9 cellular contexts compared by ENCODE assay signal in genomic region chr2:73979686-73980085, GRCh38. TPM values are rescaled to one million over a fixed set of nuclear protein-coding genes. Genes with fewer than 3 reads are reported as not detected.
DNase-seq lines count a peak whose midpoint lies in the region; ATAC-seq, FAIRE-seq and TF ChIP-seq lines count a peak whose summit lies in the region.
"Had no signal": no experiment of that assay in that cellular context is flagged by ENCODE, and none has a peak within 500 bp of the region (broad histone marks: within the 10 kb centered on the region; RNA-seq: fewer than 3 reads in every experiment).

No MANE protein-coding gene starts in this region.

- ATAC-seq in stimulated activated naive CD8-positive, alpha-beta T cell treated with anti-CD3 and anti-CD28 coated beads, Interleukin-15, amount 100 ng/mL, for 72 hours: no peak
- ATAC-seq in GM19463 (IDR thresholded peaks at IDR 0.05; ENCODE audit: unreplicated experiment): no peak

- no peaks in the 10 kb centered on the region for H3K36me3 ChIP-seq in endothelial cell of umbilical vein (ENCODE audit: control insufficient read depth in 2 of 2, extremely low read depth in 1 of 2, insufficient read depth in 2 of 2, low read length in 2 of 2)

- no peaks in the 10 kb centered on the region for H3K9me1 ChIP-seq in endothelial cell of umbilical vein (replicated peaks; ENCODE audit: control insufficient read depth, extremely low read depth, insufficient read depth, low read length)

- dilution Hi-C loops in endothelial cell of umbilical vein (cut with MboI; ENCODE audit: extremely low pct_ligation_motif_present, low sequenced_read_pairs): no loop called here

- no peak for TF ChIP-seq CTCF in endothelial cell of umbilical vein (IDR thresholded peaks at IDR 0.05; ENCODE audit: extremely low read depth in 1 of 2, insufficient read depth in 1 of 2, low read depth in 1 of 2, low read length in 2 of 2)

- H2AFZ ChIP-seq in endothelial cell of umbilical vein (ENCODE audit: low read depth, low read length): no peak overlapping the region

- H3K27me3 ChIP-seq in endothelial cell of umbilical vein (ENCODE audit: control insufficient read depth in 2 of 2, insufficient read depth in 2 of 2, low read length in 2 of 2): no peaks in the 10 kb centered on the region

- peaks cover 32% of the 10 kb centered on the region for H3K27me3 Mint-ChIP-seq in activated naive CD4-positive, alpha-beta T cell treated with anti-CD3 and anti-CD28 coated beads, Interleukin-2, amount 10 ng/mL, durations not matched to agents 7 days and 5 days
- no peaks in the 10 kb centered on the region for H3K27me3 Mint-ChIP-seq in stimulated activated naive CD8-positive, alpha-beta T cell treated with anti-CD3 and anti-CD28 coated beads, Interleukin-15, amount 100 ng/mL, for 72 hours

- FAIRE-seq in endothelial cell of umbilical vein (lab: Jason Lieb, UNC) (peak; percentile 92), GM19239 (lab: Jason Lieb, UNC) (no peak)
- FAIRE-seq: G401.6 had no signal

- H3K4me1 Mint-ChIP-seq in activated naive CD4-positive, alpha-beta T cell treated with anti-CD3 and anti-CD28 coated beads, Interleukin-2, amount 10 ng/mL, durations not matched to agents 7 days and 5 days: peaks cover 75% of the 10 kb centered on the region
- peaks cover 86% of the 10 kb centered on the region for H3K4me1 Mint-ChIP-seq in stimulated activated naive CD8-positive, alpha-beta T cell treated with anti-CD3 and anti-CD28 coated beads, Interleukin-15, amount 100 ng/mL, for 72 hours

- H4K20me1 ChIP-seq in endothelial cell of umbilical vein (replicated peaks; ENCODE audit: control insufficient read depth, extremely low read depth, insufficient read depth, low read length): no peaks in the 10 kb centered on the region

- no peak overlapping the region for H3K4me2 ChIP-seq in endothelial cell of umbilical vein (ENCODE audit: insufficient read depth, low read length)

- H3K9me3 ChIP-seq in endothelial cell of umbilical vein (replicated peaks; ENCODE audit: control insufficient read depth, insufficient read depth, low read length): no peaks in the 10 kb centered on the region

- peak overlapping the region; percentile 5 for H3K4me3 Mint-ChIP-seq in activated naive CD4-positive, alpha-beta T cell treated with anti-CD3 and anti-CD28 coated beads, Interleukin-2, amount 10 ng/mL, durations not matched to agents 7 days and 5 days
- peak overlapping the region; percentile 81 to 90 for H3K4me3 Mint-ChIP-seq in stimulated activated naive CD8-positive, alpha-beta T cell treated with anti-CD3 and anti-CD28 coated beads, Interleukin-15, amount 100 ng/mL, for 72 hours

- no peaks in the 10 kb centered on the region for H3K9me3 Mint-ChIP-seq in activated naive CD4-positive, alpha-beta T cell treated with anti-CD3 and anti-CD28 coated beads, Interleukin-2, amount 10 ng/mL, durations not matched to agents 7 days and 5 days
- H3K9me3 Mint-ChIP-seq in stimulated activated naive CD8-positive, alpha-beta T cell treated with anti-CD3 and anti-CD28 coated beads, Interleukin-15, amount 100 ng/mL, for 72 hours: no peaks in the 10 kb centered on the region

- peaks cover 29% of the 10 kb centered on the region for H3K4me1 ChIP-seq in endothelial cell of umbilical vein (ENCODE audit: control insufficient read depth, extremely low read depth, insufficient read depth, low read length)

- no peak overlapping the region for H3K27ac ChIP-seq in endothelial cell of umbilical vein (ENCODE audit: insufficient read depth, low read depth, low read length)

- H3K27ac Mint-ChIP-seq in activated naive CD4-positive, alpha-beta T cell treated with anti-CD3 and anti-CD28 coated beads, Interleukin-2, amount 10 ng/mL, durations not matched to agents 7 days and 5 days: no peak overlapping the region
- H3K27ac Mint-ChIP-seq in stimulated activated naive CD8-positive, alpha-beta T cell treated with anti-CD3 and anti-CD28 coated beads, Interleukin-15, amount 100 ng/mL, for 72 hours: peak overlapping the region in 1 of 2 donors; percentile 8

- H3K79me2 ChIP-seq in endothelial cell of umbilical vein (ENCODE audit: control insufficient read depth, insufficient read depth, low read length): no peaks in the 10 kb centered on the region

- no peak overlapping the region for H3K9ac ChIP-seq in endothelial cell of umbilical vein (replicated peaks; ENCODE audit: extremely low read depth, insufficient read depth, low read length)

- no peak for TF ChIP-seq POLR2A in endothelial cell of umbilical vein (IDR thresholded peaks at IDR 0.05; ENCODE audit: low read depth, low read length)

- H3K36me3 Mint-ChIP-seq in activated naive CD4-positive, alpha-beta T cell treated with anti-CD3 and anti-CD28 coated beads, Interleukin-2, amount 10 ng/mL, durations not matched to agents 7 days and 5 days: no peaks in the 10 kb centered on the region

- no peak for DNase-seq in activated naive CD4-positive, alpha-beta T cell treated with anti-CD3 and anti-CD28 coated beads, Interleukin-2, amount 10 ng/mL, durations not matched to agents 7 days and 5 days
- DNase-seq in activated naive CD4-positive, alpha-beta T cell treated with anti-CD3 and anti-CD28 coated beads, Interleukin-2, amount 50 U/mL, for 16 hours: no peak
- DNase-seq in RKO (ENCODE audit: low spot score): peak; percentile 89
- peak; percentile 63 for DNase-seq in endothelial cell of umbilical vein (ENCODE audit: low read depth, low spot score)
- DNase-seq in stimulated activated naive CD8-positive, alpha-beta T cell treated with anti-CD3 and anti-CD28 coated beads, Interleukin-15, amount 100 ng/mL, for 72 hours: no peak
- DNase-seq in 8988T: no peak
- no peak for DNase-seq in GM19239 (ENCODE audit: insufficient read length, low spot score)

- H3K4me3 ChIP-seq in endothelial cell of umbilical vein (replicated peaks in 1 of 3; ENCODE audit: insufficient read depth in 1 of 3, low read depth in 1 of 3, low read length in 3 of 3): no peak overlapping the region

- POLR2A ChIA-PET in endothelial cell of umbilical vein (lab: Charles Lee): interaction anchor here (1.3 kb wide), 1 partner anchor 9 kb away, joined by 10 read pairs; no protein-coding TSS in a partner anchor

- no TSS peak for BruUV-seq in endothelial cell of umbilical vein (replicated peaks; lab: Mats Ljungman, UMichigan)

- intact Hi-C loops in endothelial cell of umbilical vein (cut with micrococcal nuclease): loop anchor here (1.0 to 10.0 kb wide), 2 partner anchors 52 to 165 kb away; partner anchors contain the start of gene BOLA3

- CTCF ChIA-PET in activated naive CD4-positive, alpha-beta T cell treated with anti-CD3 and anti-CD28 coated beads, Interleukin-2, amount 10 ng/mL, durations not matched to agents 7 days and 5 days (lab: Charles Lee): interaction anchor here (0.7 to 1.6 kb wide), 4 partner anchors 10 to 152 kb away, joined by 3 to 7 read pairs (median 3); partner anchors contain the start of gene STAMBP
- CTCF ChIA-PET in endothelial cell of umbilical vein (lab: Charles Lee): interaction anchor here (0.5 to 1.8 kb wide), 6 partner anchors 9 to 153 kb away, joined by 3 to 10 read pairs (median 5); no protein-coding TSS in a partner anchor

TF ChIP-seq in endothelial cell of umbilical vein, 7 proteins besides CTCF, POLR2A, EP300 and RAD21:
- TF ChIP-seq POLR2AphosphoS5 (IDR thresholded peaks at IDR 0.05; ENCODE audit: insufficient read depth, low read depth, low read length) (no peak), MAX (IDR thresholded peaks at IDR 0.05; ENCODE audit: insufficient read depth, insufficient read length) (no peak), MYC (IDR thresholded peaks at IDR 0.05; ENCODE audit: low read depth, low read length) (no peak), EZH2 (IDR thresholded peaks at IDR 0.05; ENCODE audit: borderline replicate concordance, low read depth, low read length, severe bottlenecking) (no peak), JUN (IDR thresholded peaks at IDR 0.05; ENCODE audit: borderline replicate concordance, insufficient read depth, insufficient read length, low read depth) (peak; percentile 54), GATA2 (IDR thresholded peaks at IDR 0.05; ENCODE audit: insufficient read depth, insufficient read length, low read depth, low read length) (no peak), FOS (IDR thresholded peaks at IDR 0.05; ENCODE audit: borderline replicate concordance, insufficient read depth, low read length) (peak; percentile 77)

RNA-seq across cellular contexts. Expression of gene TET3, which starts 5.0 kb away (rescaled TPM):
- total RNA-seq in endothelial cell of umbilical vein: 14.7 and 15.6 TPM in 2 replicates
- polyA plus RNA-seq in endothelial cell of umbilical vein: 3.0 and 3.4 TPM in 2 replicates
- 3.4 and 3.6 TPM in 2 replicates for polyA plus RNA-seq in endothelial cell of umbilical vein (2011; cell fraction: cytosol; rRNA removed)
- polyA plus RNA-seq in endothelial cell of umbilical vein (2011; cell fraction: nucleus; rRNA removed): 13.8 and 14.6 TPM in 2 replicates
- polyA plus RNA-seq in endothelial cell of umbilical vein (2012): 6.5 and 7.4 TPM in 2 replicates
- 10.6 and 11.2 TPM in 2 replicates for polyA minus RNA-seq in endothelial cell of umbilical vein
- 9.1 TPM for polyA minus RNA-seq in endothelial cell of umbilical vein (2011; cell fraction: cytosol; rRNA and poly(A)+ RNA removed)
- 13.2 and 15.1 TPM in 2 replicates for polyA minus RNA-seq in endothelial cell of umbilical vein (2011; cell fraction: nucleus; rRNA and poly(A)+ RNA removed)

RNA-seq across cellular contexts. Expression of gene DGUOK, which starts 53.0 kb away (rescaled TPM):
- total RNA-seq in endothelial cell of umbilical vein: 51.8 and 58.8 TPM in 2 replicates
- polyA plus RNA-seq in endothelial cell of umbilical vein: 68.7 and 77.5 TPM in 2 replicates
- polyA plus RNA-seq in endothelial cell of umbilical vein (2011; cell fraction: cytosol; rRNA removed): 85.8 and 99.0 TPM in 2 replicates
- 37.5 and 40.0 TPM in 2 replicates for polyA plus RNA-seq in endothelial cell of umbilical vein (2011; cell fraction: nucleus; rRNA removed)
- 77.6 and 82.7 TPM in 2 replicates for polyA plus RNA-seq in endothelial cell of umbilical vein (2012)
- polyA minus RNA-seq in endothelial cell of umbilical vein: 18.6 and 19.3 TPM in 2 replicates
- 24.8 TPM for polyA minus RNA-seq in endothelial cell of umbilical vein (2011; cell fraction: cytosol; rRNA and poly(A)+ RNA removed)
- polyA minus RNA-seq in endothelial cell of umbilical vein (2011; cell fraction: nucleus; rRNA and poly(A)+ RNA removed): 16.0 and 19.5 TPM in 2 replicates

Comparison
In these comparisons a context has a peak if more than half of its experiments do, and no peak if none do; other contexts are left out.
1. DNase-seq: peak in RKO (single experiment) and endothelial cell of umbilical vein (single experiment); none in activated naive CD4-positive, alpha-beta T cell treated with anti-CD3 and anti-CD28 coated beads, Interleukin-2, amount 10 ng/mL, durations not matched to agents 7 days and 5 days (single experiment), activated naive CD4-positive, alpha-beta T cell treated with anti-CD3 and anti-CD28 coated beads, Interleukin-2, amount 50 U/mL, for 16 hours (single experiment), stimulated activated naive CD8-positive, alpha-beta T cell treated with anti-CD3 and anti-CD28 coated beads, Interleukin-15, amount 100 ng/mL, for 72 hours (0 of 2), 8988T (single experiment) and GM19239 (single experiment).